9 cellular contexts compared by ENCODE assay signal in genomic region chr18:70337139-70337972, GRCh38. TPM values are rescaled to one million over a fixed set of nuclear protein-coding genes. Genes with fewer than 3 reads are reported as not detected.
DNase-seq lines count a peak whose midpoint lies in the region; ATAC-seq and TF ChIP-seq lines count a peak whose summit lies in the region.
"Had no signal": no experiment of that assay in that cellular context is flagged by ENCODE, and none has a peak within 500 bp of the region (broad histone marks: within the 10 kb centered on the region; RNA-seq: fewer than 3 reads in every experiment).

No MANE protein-coding gene starts in this region.

- H3K36me3 Mint-ChIP-seq in osteocyte (ENCODE audit: unreplicated experiment) = peaks cover 20% of the 10 kb centered on the region
- H3K36me3 Mint-ChIP-seq in glutamatergic neuron (ENCODE audit: unreplicated experiment) = peaks cover 5% of the 10 kb centered on the region
- H3K36me3 Mint-ChIP-seq in stimulated activated memory B cell treated with anti-CD40 and anti-IgM and Interleukin-4, amounts not matched to agents 10 μg/mL and 1 μg/mL and 100 μg/mL, for 72 hours = no peaks in the 10 kb centered on the region
- H3K36me3 Mint-ChIP-seq: activated naive CD4-positive, alpha-beta T cell treated with anti-CD3 and anti-CD28 coated beads, Interleukin-2, amount 50 U/mL, for 24 hours had no signal

- peak; percentile 71 for DNase-seq in NCI-H69 (lab: John Stamatoyannopoulos, UW)
- DNase-seq in erythroblast (lab: John Stamatoyannopoulos, UW) = peak; percentile 26 to 69
- no peak for DNase-seq in osteocyte (ENCODE audit: extremely low spot score, unreplicated experiment)
- DNase-seq in T-helper 2 cell = no peak
- DNase-seq in glutamatergic neuron = no peak
- DNase-seq in prostate gland (ENCODE audit: low spot score) = no peak

- WGBS in prostate gland = 79% methylated on average over 4 of the region's 4 CpGs

- TF ChIP-seq CTCF in osteocyte (IDR thresholded peaks at IDR 0.05) (no peak), glutamatergic neuron (IDR thresholded peaks at IDR 0.05; ENCODE audit: partially characterized antibody, unreplicated experiment) (no peak), prostate gland (IDR thresholded peaks at IDR 0.05) (no peak)

- H3K27ac ChIP-seq in prostate gland = no peak overlapping the region

- H3K9me3 ChIP-seq in prostate gland = no peaks in the 10 kb centered on the region

- intact Hi-C loops in prostate gland (cut with DNase I) = no loop called here

- H3K27me3 Mint-ChIP-seq in osteocyte (ENCODE audit: unreplicated experiment) (no peaks in the 10 kb centered on the region), glutamatergic neuron (ENCODE audit: unreplicated experiment) (no peaks in the 10 kb centered on the region)
- H3K27me3 Mint-ChIP-seq in stimulated activated memory B cell treated with anti-CD40 and anti-IgM and Interleukin-4, amounts not matched to agents 10 μg/mL and 1 μg/mL and 100 μg/mL, for 72 hours = no peaks in the 10 kb centered on the region

- H3K4me1 ChIP-seq in prostate gland (replicated peaks) = no peaks in the 10 kb centered on the region

- peaks cover 6% of the 10 kb centered on the region for H3K9me3 Mint-ChIP-seq in osteocyte (ENCODE audit: unreplicated experiment)
- H3K9me3 Mint-ChIP-seq in glutamatergic neuron (ENCODE audit: unreplicated experiment) = no peaks in the 10 kb centered on the region
- peaks cover 2% of the 10 kb centered on the region for H3K9me3 Mint-ChIP-seq in stimulated activated memory B cell treated with anti-CD40 and anti-IgM and Interleukin-4, amounts not matched to agents 10 μg/mL and 1 μg/mL and 100 μg/mL, for 72 hours
- H3K9me3 Mint-ChIP-seq: activated naive CD4-positive, alpha-beta T cell treated with anti-CD3 and anti-CD28 coated beads, Interleukin-2, amount 50 U/mL, for 24 hours had no signal

- H3K27ac Mint-ChIP-seq in osteocyte (ENCODE audit: unreplicated experiment) (peak overlapping the region; percentile 77), glutamatergic neuron (ENCODE audit: unreplicated experiment) (no peak overlapping the region)
- no peak overlapping the region for H3K27ac Mint-ChIP-seq in stimulated activated memory B cell treated with anti-CD40 and anti-IgM and Interleukin-4, amounts not matched to agents 10 μg/mL and 1 μg/mL and 100 μg/mL, for 72 hours
- H3K27ac Mint-ChIP-seq: activated naive CD4-positive, alpha-beta T cell treated with anti-CD3 and anti-CD28 coated beads, Interleukin-2, amount 50 U/mL, for 24 hours had no signal

- no peaks in the 10 kb centered on the region for H3K27me3 ChIP-seq in prostate gland (replicated peaks; ENCODE audit: insufficient read depth)

- no peak overlapping the region for H3K4me3 ChIP-seq in prostate gland

- peaks cover 18% of the 10 kb centered on the region for H3K4me1 Mint-ChIP-seq in osteocyte (ENCODE audit: unreplicated experiment)
- peaks cover 4% of the 10 kb centered on the region for H3K4me1 Mint-ChIP-seq in glutamatergic neuron (ENCODE audit: low read depth, unreplicated experiment)
- H3K4me1 Mint-ChIP-seq in stimulated activated memory B cell treated with anti-CD40 and anti-IgM and Interleukin-4, amounts not matched to agents 10 μg/mL and 1 μg/mL and 100 μg/mL, for 72 hours = no peaks in the 10 kb centered on the region
- H3K4me1 Mint-ChIP-seq: activated naive CD4-positive, alpha-beta T cell treated with anti-CD3 and anti-CD28 coated beads, Interleukin-2, amount 50 U/mL, for 24 hours had no signal

- H3K4me3 Mint-ChIP-seq in osteocyte (ENCODE audit: unreplicated experiment) (no peak overlapping the region), glutamatergic neuron (ENCODE audit: unreplicated experiment) (no peak overlapping the region)
- no peak overlapping the region for H3K4me3 Mint-ChIP-seq in stimulated activated memory B cell treated with anti-CD40 and anti-IgM and Interleukin-4, amounts not matched to agents 10 μg/mL and 1 μg/mL and 100 μg/mL, for 72 hours
- H3K4me3 Mint-ChIP-seq: activated naive CD4-positive, alpha-beta T cell treated with anti-CD3 and anti-CD28 coated beads, Interleukin-2, amount 50 U/mL, for 24 hours had no signal

- TF ChIP-seq POLR2A in erythroblast (IDR thresholded peaks at IDR 0.05; ENCODE audit: low read length) (no peak), prostate gland (IDR thresholded peaks at IDR 0.05) (no peak)

- peak; percentile 79 for ATAC-seq in GM18511 (IDR thresholded peaks at IDR 0.05; ENCODE audit: unreplicated experiment)
- no peak for ATAC-seq in stimulated activated memory B cell treated with anti-CD40 and anti-IgM and Interleukin-4, amounts not matched to agents 10 μg/mL and 1 μg/mL and 100 μg/mL, for 72 hours

- H3K36me3 ChIP-seq in prostate gland = no peaks in the 10 kb centered on the region

RNA-seq across cellular contexts. Expression of gene SOCS6, which starts 48.5 kb away (rescaled TPM):
- total RNA-seq in osteocyte (19.4 and 19.9 TPM in 2 replicates), glutamatergic neuron (ENCODE audit: unreplicated experiment) (12.4 TPM), prostate gland (10 to 100 TPM; 25.6 to 31.4 TPM)

Comparison
In these comparisons a context has a peak if more than half of its experiments do, and no peak if none do; other contexts are left out.
1. DNase-seq: peak in NCI-H69 (single experiment) and erythroblast (2 of 2); none in osteocyte (single experiment), T-helper 2 cell (0 of 5), glutamatergic neuron (single experiment) and prostate gland (single experiment).